In the genomic region with DNA sequence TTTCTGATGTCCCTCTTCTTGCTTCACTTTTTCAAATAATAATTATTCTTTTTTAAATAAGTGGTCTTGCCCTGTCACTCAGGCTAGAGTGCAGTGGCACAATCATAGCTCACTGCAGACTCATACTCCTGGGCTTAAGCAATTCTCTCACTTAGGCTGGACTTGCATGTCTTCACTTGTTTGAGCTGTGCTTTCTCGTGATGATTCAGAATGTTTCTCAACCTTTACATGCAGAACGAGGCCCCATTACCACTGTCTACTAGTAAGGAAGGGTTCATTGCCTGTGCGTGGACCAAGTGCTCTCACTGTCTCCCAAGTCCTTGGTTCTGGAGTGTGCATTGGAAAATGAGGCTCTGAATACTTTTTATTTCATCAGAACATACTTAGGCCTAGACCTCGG, we compare ENCODE assay signal across 22 cellular contexts.
"Had no signal": no experiment of that assay in that cellular context is flagged by ENCODE, and none has a peak within 500 bp of the region (broad histone marks: within the 10 kb centered on the region; RNA-seq: fewer than 3 reads in every experiment).

No MANE protein-coding gene starts in this region.

- H3K4me3 Mint-ChIP-seq: activated naive CD8-positive, alpha-beta T cell; activated T-helper 17 cell treated with anti-CD3 and anti-CD28 coated beads, Interleukin-2, amount 50 U/mL, for 72 hours; endodermal cell; natural killer cell; T-helper 1 cell treated with Interleukin-12 subunit alpha and Interleukin-12 subunit beta and Interleukin-4 antibody, amounts not matched to agents 30 μg/mL and 1 μg/mL, for 36 hours; WTC11 had no signal

- ATAC-seq: activated T-helper 17 cell treated with anti-CD3 and anti-CD28 coated beads, Interleukin-2, amount 50 U/mL, for 72 hours; left ventricle myocardium superior; natural killer cell; WTC11 had no signal

- H3K4me1 ChIP-seq: adrenal gland, upper lobe of left lung had no signal

- H3K36me3 Mint-ChIP-seq: activated naive CD8-positive, alpha-beta T cell had no signal

- H3K27me3 Mint-ChIP-seq: activated naive CD8-positive, alpha-beta T cell; activated T-helper 17 cell treated with anti-CD3 and anti-CD28 coated beads, Interleukin-2, amount 50 U/mL, for 72 hours had no signal

- H3K36me3 ChIP-seq: adrenal gland, thoracic aorta, upper lobe of left lung had no signal

- DNase-seq: activated T-cell treated with anti-CD3 and anti-CD28 coated beads, Interleukin-2, amount 50 U/mL, for 1 hour; adrenal gland; cerebellar nuclear complex; endodermal cell; foreskin fibroblast; hippocampal formation; left ventricle myocardium superior; midbrain; natural killer cell; retina; stimulated activated CD4-positive, alpha-beta T cell treated with anti-CD3 and anti-CD28 coated beads, Interleukin-2, amount 100 ng/mL, for 48 hours; stimulated activated CD8-positive, alpha-beta memory T cell treated with anti-CD3 and anti-CD28 coated beads, Interleukin-4, amount 100 ng/mL, for 48 hours; stimulated activated naive CD4-positive, alpha-beta T cell; T1000; upper lobe of left lung had no signal

- H3K27ac ChIP-seq: adrenal gland, coronary artery, thoracic aorta, upper lobe of left lung had no signal

- H3K9me3 Mint-ChIP-seq: WTC11 had no signal

- H3K27ac Mint-ChIP-seq: activated naive CD8-positive, alpha-beta T cell; activated T-helper 17 cell treated with anti-CD3 and anti-CD28 coated beads, Interleukin-2, amount 50 U/mL, for 72 hours; endodermal cell; natural killer cell; progenitor cell of endocrine pancreas; T-helper 1 cell treated with Interleukin-12 subunit alpha and Interleukin-12 subunit beta and Interleukin-4 antibody, amounts not matched to agents 30 μg/mL and 1 μg/mL, for 36 hours; WTC11 had no signal

- H3K9me3 ChIP-seq: adrenal gland, thoracic aorta, upper lobe of left lung had no signal

- H3K4me1 Mint-ChIP-seq: activated T-helper 17 cell treated with anti-CD3 and anti-CD28 coated beads, Interleukin-2, amount 50 U/mL, for 72 hours; endodermal cell; natural killer cell had no signal

- H3K27me3 ChIP-seq: adrenal gland, upper lobe of left lung had no signal

- H3K4me3 ChIP-seq: adrenal gland, coronary artery, thoracic aorta, upper lobe of left lung had no signal
